ENCODE assay signal across 30 cellular contexts in the genomic region with DNA sequence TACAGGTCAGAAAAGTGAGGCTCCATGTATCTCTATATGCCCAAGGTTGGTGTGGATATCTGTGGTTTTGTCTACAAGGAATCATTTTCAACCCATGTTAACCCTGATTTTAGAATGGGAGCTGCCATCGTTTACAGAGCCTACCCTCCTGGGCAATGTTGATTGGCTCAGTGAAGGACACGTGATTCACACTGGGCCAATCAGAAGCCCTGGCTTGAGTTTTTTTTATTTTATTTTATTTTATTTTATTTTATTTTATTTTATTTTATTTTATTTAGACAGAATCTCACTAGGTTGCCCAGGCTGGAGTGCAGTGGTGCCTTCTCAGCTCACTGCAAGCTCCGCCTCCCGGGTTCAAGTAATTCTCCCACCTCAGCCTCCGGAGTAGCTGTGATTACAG. TPM values are rescaled to one million over a fixed set of nuclear protein-coding genes. Genes with fewer than 3 reads are reported as not detected.
"Had no signal": no experiment of that assay in that cellular context is flagged by ENCODE, and none has a peak within 500 bp of the region (broad histone marks: within the 10 kb centered on the region; RNA-seq: fewer than 3 reads in every experiment).

No MANE protein-coding gene starts in this region.

- H3K36me3 Mint-ChIP-seq: immature natural killer cell; naive B cell; natural killer cell; stimulated activated naive B cell treated with anti-CD40 and anti-IgM and Interleukin-4, amounts not matched to agents 10 μg/mL and 1 μg/mL and 100 μg/mL, for 72 hours had no signal

- H3K27ac Mint-ChIP-seq: immature natural killer cell; natural killer cell; nephron progenitor cell; progenitor cell of endocrine pancreas; stimulated activated naive B cell treated with anti-CD40 and anti-IgM and Interleukin-4, amounts not matched to agents 10 μg/mL and 1 μg/mL and 100 μg/mL, for 72 hours had no signal

- H3K9me3 ChIP-seq: left lung, lower lobe of right lung, ovary, stomach, testis, thyroid gland, transverse colon, upper lobe of left lung, vagina had no signal

- H3K4me3 ChIP-seq: left lung, lower lobe of right lung, ovary, skin epidermis, stomach, testis, thyroid gland, transverse colon, upper lobe of left lung, vagina had no signal

- H3K4me1 ChIP-seq: left lung, lower lobe of right lung, thyroid gland, transverse colon, upper lobe of left lung had no signal

- ATAC-seq: left colon; left lung; lower lobe of right lung; natural killer cell; right cardiac atrium; sciatic nerve; stimulated activated naive B cell treated with anti-CD40 and anti-IgM and Interleukin-4, amounts not matched to agents 10 μg/mL and 1 μg/mL and 100 μg/mL, for 72 hours; stimulated activated naive CD8-positive, alpha-beta T cell treated with anti-CD3 and anti-CD28 coated beads, Interleukin-15, Interleukin-2, amounts not matched to agents 100 U/mL and 50 U/mL, for 24 hours had no signal

- DNase-seq: hypothalamus; immature natural killer cell; kidney; left colon; left lung; lower lobe of right lung; mammary epithelial cell; mesenchymal stem cell; naive B cell; natural killer cell; nephron progenitor cell; ovary; retina; stimulated activated CD4-positive, alpha-beta T cell treated with anti-CD3 and anti-CD28 coated beads, Interleukin-12 subunit alpha, Interleukin-12 subunit beta, amount 100 ng/mL, for 4 hours; stimulated activated CD4-positive, alpha-beta T cell treated with anti-CD3 and anti-CD28 coated beads, Interleukin-15, amount 100 ng/mL, for 24 hours; stimulated activated CD4-positive, alpha-beta T cell treated with anti-CD3 and anti-CD28 coated beads, Interleukin-2, amount 100 ng/mL, for 24 hours; stimulated activated CD4-positive, alpha-beta T cell treated with anti-CD3 and anti-CD28 coated beads, Interleukin-4, amount 100 ng/mL, for 1 hour; stimulated activated naive B cell treated with anti-CD40 and anti-IgM and Interleukin-4, amounts not matched to agents 10 μg/mL and 1 μg/mL and 100 μg/mL, for 72 hours; stimulated activated naive CD8-positive, alpha-beta T cell treated with anti-CD3 and anti-CD28 coated beads, Interleukin-15, Interleukin-2, amounts not matched to agents 100 U/mL and 50 U/mL, for 24 hours; stomach; testis; thyroid gland; transverse colon; upper lobe of left lung had no signal

- H3K27ac ChIP-seq: left lung, lower lobe of right lung, ovary, skin epidermis, stomach, testis, thyroid gland, transverse colon, upper lobe of left lung, vagina had no signal

- H3K9me3 Mint-ChIP-seq: immature natural killer cell, natural killer cell, nephron progenitor cell had no signal

- H3K4me3 Mint-ChIP-seq: naive B cell; natural killer cell; nephron progenitor cell; stimulated activated naive B cell treated with anti-CD40 and anti-IgM and Interleukin-4, amounts not matched to agents 10 μg/mL and 1 μg/mL and 100 μg/mL, for 72 hours had no signal

- H3K36me3 ChIP-seq: left lung, lower lobe of right lung, ovary, stomach, thyroid gland, transverse colon, upper lobe of left lung, vagina had no signal

- FAIRE-seq: islet of Langerhans, kidney had no signal

- H3K27me3 ChIP-seq: ovary, testis, thyroid gland, upper lobe of left lung, vagina had no signal

RNA-seq across cellular contexts. Expression of gene FOXO6, which starts 35.8 kb away (rescaled TPM):
- polyA plus RNA-seq: immature natural killer cell, mammary epithelial cell had no signal
